ENCODE assay signal across 18 cellular contexts in the genomic region with DNA sequence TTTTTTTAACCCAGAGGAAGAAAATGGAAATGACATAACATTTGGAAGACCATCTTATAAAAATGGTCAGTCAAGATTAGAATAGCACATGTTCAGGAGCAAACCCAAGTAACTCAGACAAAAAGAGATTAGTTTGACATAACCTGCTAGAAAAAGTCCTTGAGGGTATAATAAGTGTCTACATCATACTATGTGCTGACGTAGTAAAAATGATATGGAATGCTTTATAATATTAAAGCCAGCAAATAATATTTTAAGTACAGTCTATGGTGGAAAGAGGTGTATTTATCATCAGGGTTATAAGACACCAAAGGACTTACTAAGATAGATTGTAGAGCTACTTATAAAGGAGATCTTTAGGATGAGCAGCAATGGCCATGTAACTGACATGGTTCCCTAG.
"Had no signal": no experiment of that assay in that cellular context is flagged by ENCODE, and none has a peak within 500 bp of the region (broad histone marks: within the 10 kb centered on the region; RNA-seq: fewer than 3 reads in every experiment).

No MANE protein-coding gene starts in this region.

- H3K4me3 ChIP-seq: SJSA1, SK-N-MC had no signal

- DNase-seq: KBM-7, NCI-H1092, NCI-H1105 treated with DMSO at 0.1 percent for 48 hours, NCI-H1417 treated with DMSO at 0.1 percent for 48 hours, NCI-H146, NCI-H1694 treated with DMSO at 0.1 percent for 48 hours, NCI-H1930, NCI-H2081, NCI-H2107, NCI-H524 treated with DMSO at 0.1 percent for 48 hours, NCI-H69, NCI-H774, Right ventricle myocardium superior, RPMI8226, SIG-M5 had no signal

- FAIRE-seq: RCC 7860 had no signal

- H3K36me3 ChIP-seq: SJSA1 had no signal

- H3K9me3 ChIP-seq: SJSA1 had no signal

- H3K27me3 ChIP-seq: SJSA1 had no signal

- H3K27ac ChIP-seq: SJSA1, SK-N-MC had no signal

- H3K4me1 ChIP-seq: SJSA1 had no signal
